1 cellular context compared by ENCODE assay signal in the genomic region with DNA sequence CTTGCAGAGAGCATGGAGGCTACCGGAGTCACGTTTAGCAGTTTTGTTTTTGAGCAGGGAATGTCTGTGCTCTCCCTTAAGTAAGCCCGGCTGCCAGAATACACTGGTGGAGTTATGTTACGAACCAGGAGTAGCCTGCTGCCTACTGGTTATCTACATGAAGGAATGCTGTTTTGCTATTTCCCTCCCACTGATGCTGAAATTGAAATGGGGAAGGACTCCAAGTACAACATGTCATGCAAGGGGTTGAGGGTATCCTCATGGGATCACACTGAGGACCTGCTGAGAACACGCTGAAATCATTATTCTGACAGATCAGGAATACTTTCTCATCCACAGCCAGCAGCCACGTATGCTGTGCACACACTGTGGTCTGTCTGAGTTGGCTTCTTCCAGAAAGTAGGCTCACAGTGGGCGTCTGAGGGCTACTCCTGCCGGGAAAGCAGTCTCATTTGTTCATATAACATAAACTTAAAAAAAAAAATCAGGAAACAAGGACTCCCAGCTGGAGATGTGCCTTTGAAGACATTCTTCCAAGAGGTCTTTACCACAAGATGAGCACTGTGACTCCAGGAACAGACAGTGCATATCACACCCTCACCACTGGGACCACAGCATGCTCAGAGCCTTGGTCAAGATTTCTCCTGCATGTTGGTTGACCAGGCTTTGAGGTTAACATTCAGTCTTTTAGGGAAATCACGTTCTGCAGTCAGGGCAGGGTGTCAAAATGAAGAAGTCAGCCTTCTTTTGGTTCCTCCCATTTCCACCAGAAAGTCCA.
TF ChIP-seq lines count a peak whose summit lies in the region.

No MANE protein-coding gene starts in this region.

TF ChIP-seq in GM23338, 12 proteins besides CTCF, POLR2A, EP300 and RAD21 (continued from another document):
- TF ChIP-seq, protein P1, sequence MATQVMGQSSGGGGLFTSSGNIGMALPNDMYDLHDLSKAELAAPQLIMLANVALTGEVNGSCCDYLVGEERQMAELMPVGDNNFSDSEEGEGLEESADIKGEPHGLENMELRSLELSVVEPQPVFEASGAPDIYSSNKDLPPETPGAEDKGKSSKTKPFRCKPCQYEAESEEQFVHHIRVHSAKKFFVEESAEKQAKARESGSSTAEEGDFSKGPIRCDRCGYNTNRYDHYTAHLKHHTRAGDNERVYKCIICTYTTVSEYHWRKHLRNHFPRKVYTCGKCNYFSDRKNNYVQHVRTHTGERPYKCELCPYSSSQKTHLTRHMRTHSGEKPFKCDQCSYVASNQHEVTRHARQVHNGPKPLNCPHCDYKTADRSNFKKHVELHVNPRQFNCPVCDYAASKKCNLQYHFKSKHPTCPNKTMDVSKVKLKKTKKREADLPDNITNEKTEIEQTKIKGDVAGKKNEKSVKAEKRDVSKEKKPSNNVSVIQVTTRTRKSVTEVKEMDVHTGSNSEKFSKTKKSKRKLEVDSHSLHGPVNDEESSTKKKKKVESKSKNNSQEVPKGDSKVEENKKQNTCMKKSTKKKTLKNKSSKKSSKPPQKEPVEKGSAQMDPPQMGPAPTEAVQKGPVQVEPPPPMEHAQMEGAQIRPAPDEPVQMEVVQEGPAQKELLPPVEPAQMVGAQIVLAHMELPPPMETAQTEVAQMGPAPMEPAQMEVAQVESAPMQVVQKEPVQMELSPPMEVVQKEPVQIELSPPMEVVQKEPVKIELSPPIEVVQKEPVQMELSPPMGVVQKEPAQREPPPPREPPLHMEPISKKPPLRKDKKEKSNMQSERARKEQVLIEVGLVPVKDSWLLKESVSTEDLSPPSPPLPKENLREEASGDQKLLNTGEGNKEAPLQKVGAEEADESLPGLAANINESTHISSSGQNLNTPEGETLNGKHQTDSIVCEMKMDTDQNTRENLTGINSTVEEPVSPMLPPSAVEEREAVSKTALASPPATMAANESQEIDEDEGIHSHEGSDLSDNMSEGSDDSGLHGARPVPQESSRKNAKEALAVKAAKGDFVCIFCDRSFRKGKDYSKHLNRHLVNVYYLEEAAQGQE (IDR thresholded peaks at IDR 0.05; ENCODE audit: unreplicated experiment), result no peak
- no peak for TF ChIP-seq NANOG (IDR thresholded peaks at IDR 0.05; ENCODE audit: borderline replicate concordance)
- no peak for TF ChIP-seq ZNF331 (CRISPR knock-in tag; IDR thresholded peaks at IDR 0.05; ENCODE audit: low read depth)
- TF ChIP-seq POLR2AphosphoS5 (IDR thresholded peaks at IDR 0.05; ENCODE audit: low read depth), result no peak
- TF ChIP-seq ZNF114 (CRISPR knock-in tag; IDR thresholded peaks at IDR 0.05), result no peak
- TF ChIP-seq EZH2 (IDR thresholded peaks at IDR 0.05; ENCODE audit: low read depth, unreplicated experiment), result no peak
- no peak for TF ChIP-seq STAT1 (IDR thresholded peaks at IDR 0.05; ENCODE audit: unreplicated experiment)
- TF ChIP-seq, protein P2, sequence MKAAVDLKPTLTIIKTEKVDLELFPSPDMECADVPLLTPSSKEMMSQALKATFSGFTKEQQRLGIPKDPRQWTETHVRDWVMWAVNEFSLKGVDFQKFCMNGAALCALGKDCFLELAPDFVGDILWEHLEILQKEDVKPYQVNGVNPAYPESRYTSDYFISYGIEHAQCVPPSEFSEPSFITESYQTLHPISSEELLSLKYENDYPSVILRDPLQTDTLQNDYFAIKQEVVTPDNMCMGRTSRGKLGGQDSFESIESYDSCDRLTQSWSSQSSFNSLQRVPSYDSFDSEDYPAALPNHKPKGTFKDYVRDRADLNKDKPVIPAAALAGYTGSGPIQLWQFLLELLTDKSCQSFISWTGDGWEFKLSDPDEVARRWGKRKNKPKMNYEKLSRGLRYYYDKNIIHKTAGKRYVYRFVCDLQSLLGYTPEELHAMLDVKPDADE (IDR thresholded peaks at IDR 0.05), result no peak
- TF ChIP-seq JUNB (IDR thresholded peaks at IDR 0.05; ENCODE audit: unreplicated experiment), result no peak
- TF ChIP-seq CREB1 (CRISPR knock-in tag; IDR thresholded peaks at IDR 0.05; ENCODE audit: low read depth), result no peak
